ENCODE assay signal across 17 cellular contexts in genomic region chr5:94928891-94929290, GRCh38.
DNase-seq lines count a peak whose midpoint lies in the region; ATAC-seq and TF ChIP-seq lines count a peak whose summit lies in the region.
"Had no signal": no experiment of that assay in that cellular context is flagged by ENCODE, and none has a peak within 500 bp of the region (broad histone marks: within the 10 kb centered on the region; RNA-seq: fewer than 3 reads in every experiment).

No MANE protein-coding gene starts in this region.

- H3K4me3 ChIP-seq in astrocyte of the spinal cord (ENCODE audit: low read depth, low read length) (no peak overlapping the region), epithelial cell of esophagus (ENCODE audit: low read length) (no peak overlapping the region)
- H3K4me3 ChIP-seq: GM23338 had no signal

- no peaks in the 10 kb centered on the region for H3K9me3 Mint-ChIP-seq in HFFc6
- H3K9me3 Mint-ChIP-seq: GM23338 had no signal

- H3K4me1 Mint-ChIP-seq in HFFc6 (ENCODE audit: low read depth) = peaks cover 26% of the 10 kb centered on the region; the same call in 1 of the 2 replicates

- TF ChIP-seq CTCF in HFFc6 (IDR thresholded peaks at IDR 0.05) (no peak), astrocyte of the spinal cord (IDR thresholded peaks at IDR 0.05; ENCODE audit: low read depth, low read length) (no peak), epithelial cell of esophagus (IDR thresholded peaks at IDR 0.05; ENCODE audit: insufficient read depth, low read depth, low read length, missing control alignments) (no peak)

- peak overlapping the region; percentile 6; the same call in 1 of the 2 replicates for H3K4me3 Mint-ChIP-seq in HFFc6
- H3K4me3 Mint-ChIP-seq: GM23338 had no signal

- H3K36me3 Mint-ChIP-seq in HFFc6 (ENCODE audit: low read depth) = no peaks in the 10 kb centered on the region

- DNase-seq in HFFc6 = no peak
- peak; percentile 44 for DNase-seq in astrocyte of the spinal cord (ENCODE audit: low read depth, low spot score)
- DNase-seq in epithelial cell of esophagus (ENCODE audit: low read depth) = peak; percentile 55
- peak; percentile 38 for DNase-seq in non-pigmented ciliary epithelial cell (ENCODE audit: low read depth)
- DNase-seq in OCI-M1 (lab: John Stamatoyannopoulos, UW) = no peak
- DNase-seq in NCI-H2029 treated with DMSO at 0.1 percent for 48 hours (lab: John Stamatoyannopoulos, UW) = no peak
- DNase-seq: ACHN, DMS79 treated with DMSO at 0.1 percent for 48 hours, NCI-H1417 treated with DMSO at 0.1 percent for 48 hours, NCI-H187 treated with DMSO at 0.1 percent for 48 hours, NCI-H345, NCI-H524 treated with DMSO at 0.1 percent for 48 hours, SW 1271 had no signal

- H3K27ac Mint-ChIP-seq in HFFc6 = no peak overlapping the region
- H3K27ac Mint-ChIP-seq: GM23338 had no signal

- no peaks in the 10 kb centered on the region for H3K27me3 Mint-ChIP-seq in HFFc6 (ENCODE audit: insufficient read depth)

- ATAC-seq in GM19324 (IDR thresholded peaks at IDR 0.05; ENCODE audit: low FRiP score, unreplicated experiment) (no peak), GM18511 (IDR thresholded peaks at IDR 0.05; ENCODE audit: unreplicated experiment) (no peak)
- ATAC-seq: GM23338, HCT116 had no signal

- in situ Hi-C loops in astrocyte of the spinal cord (cut with HindIII; ENCODE audit: low sequenced_read_pairs) = no loop called here

Comparison
In these comparisons a context has a peak if more than half of its experiments do, and no peak if none do; other contexts are left out.
1. DNase-seq: peak in astrocyte of the spinal cord (single experiment), epithelial cell of esophagus (single experiment) and non-pigmented ciliary epithelial cell (single experiment); none in HFFc6 (single experiment), OCI-M1 (single experiment) and NCI-H2029 treated with DMSO at 0.1 percent for 48 hours (single experiment).